ENCODE assay signal across 1 cellular context in genomic region chr3:186095584-186096061, GRCh38.
TF ChIP-seq lines count a peak whose summit lies in the region.

No MANE protein-coding gene starts in this region.

TF ChIP-seq in GM12878, 131 proteins besides CTCF, POLR2A, EP300 and RAD21 (continued from another document):
- no peak for TF ChIP-seq SKIL (IDR thresholded peaks at IDR 0.05; ENCODE audit: low read depth, poor library complexity, severe bottlenecking)
- no peak for TF ChIP-seq NRF1 (conservative IDR thresholded peaks at IDR 0.05; ENCODE audit: low read depth, low read length)
- TF ChIP-seq RCOR1 (conservative IDR thresholded peaks at IDR 0.05; ENCODE audit: low read depth, low read length), result no peak
